In genomic region chrX:151984328-151984727, GRCh38 we compare ENCODE assay signal across 13 cellular contexts. TPM values are rescaled to one million over a fixed set of nuclear protein-coding genes. Genes with fewer than 3 reads are reported as not detected.
DNase-seq lines count a peak whose midpoint lies in the region; ATAC-seq and TF ChIP-seq lines count a peak whose summit lies in the region.
"Had no signal": no experiment of that assay in that cellular context is flagged by ENCODE, and none has a peak within 500 bp of the region (broad histone marks: within the 10 kb centered on the region; RNA-seq: fewer than 3 reads in every experiment).

No MANE protein-coding gene starts in this region.

- DNase-seq in SIG-M5 treated with dmso at 0.1 percent for 504 hours (lab: John Stamatoyannopoulos, UW; ENCODE audit: unreplicated experiment) (peak; percentile 1), SIG-M5 (lab: John Stamatoyannopoulos, UW) (no peak), RWPE1 (ENCODE audit: low spot score) (peak; percentile 61), esophagus squamous epithelium (lab: John Stamatoyannopoulos, UW) (no peak), thyroid gland (no peak), NCI-H1930 (lab: John Stamatoyannopoulos, UW) (no peak)
- DNase-seq: 8988T; cerebellar nuclear complex; nephron progenitor cell; stimulated activated CD4-positive, alpha-beta T cell treated with anti-CD3 and anti-CD28 coated beads, Interleukin-2, amount 100 ng/mL, for 24 hours; testis had no signal

- intact Hi-C loops in esophagus squamous epithelium (cut with DNase I): no loop called here
- intact Hi-C loops in thyroid gland (cut with DNase I): no loop called here

- peak overlapping the region; percentile 47 for H3K4me2 ChIP-seq in skeletal muscle satellite cell (ENCODE audit: low read length)

- no peak overlapping the region for H3K27ac ChIP-seq in RWPE1
- H3K27ac ChIP-seq in esophagus squamous epithelium: peak overlapping the region; percentile 69 to 83 (median 73)
- H3K27ac ChIP-seq in thyroid gland: no peak overlapping the region
- H3K27ac ChIP-seq: testis had no signal

- H3K4me3 ChIP-seq in esophagus squamous epithelium (no peak overlapping the region), skeletal muscle satellite cell (ENCODE audit: low read length) (no peak overlapping the region), thyroid gland (replicated peaks in 1 of 3) (no peak overlapping the region)
- H3K4me3 ChIP-seq: testis had no signal

- H3K36me3 ChIP-seq in esophagus squamous epithelium (no peaks in the 10 kb centered on the region), skeletal muscle satellite cell (ENCODE audit: insufficient read depth, low read length) (no peaks in the 10 kb centered on the region), thyroid gland (no peaks in the 10 kb centered on the region)

- peaks cover 0 to 56% (median 0%) of the 10 kb centered on the region in 3 donors for H3K4me1 ChIP-seq in esophagus squamous epithelium
- H3K4me1 ChIP-seq in skeletal muscle satellite cell (ENCODE audit: control insufficient read depth, insufficient read depth, low read length): peaks cover 57% of the 10 kb centered on the region
- H3K4me1 ChIP-seq in thyroid gland: no peaks in the 10 kb centered on the region
- H3K4me1 ChIP-seq: testis had no signal

- TF ChIP-seq POLR2A in esophagus squamous epithelium (IDR thresholded peaks at IDR 0.05): no peak
- no peak for TF ChIP-seq POLR2A in thyroid gland (IDR thresholded peaks at IDR 0.05)

- H3K27me3 ChIP-seq in esophagus squamous epithelium: no peaks in the 10 kb centered on the region
- no peaks in the 10 kb centered on the region for H3K27me3 ChIP-seq in skeletal muscle satellite cell (ENCODE audit: control insufficient read depth, insufficient read depth, low read length)
- no peaks in the 10 kb centered on the region for H3K27me3 ChIP-seq in thyroid gland
- H3K27me3 ChIP-seq: testis had no signal

- no peak for ATAC-seq in HG03457 (IDR thresholded peaks at IDR 0.05; ENCODE audit: unreplicated experiment)

- WGBS in esophagus squamous epithelium, 2 donors: 0 to 27% methylated on average over 1 to 3 of the region's 3 CpGs
- WGBS in thyroid gland, 2 donors: 29 to 57% methylated on average over 3 of the region's 3 CpGs

- peak overlapping the region; percentile 38 for H3K9ac ChIP-seq in skeletal muscle satellite cell (ENCODE audit: low read depth, low read length)

- TF ChIP-seq CTCF in RWPE1 (conservative IDR thresholded peaks at IDR 0.05; ENCODE audit: low read depth): no peak
- no peak for TF ChIP-seq CTCF in esophagus squamous epithelium (IDR thresholded peaks at IDR 0.05)
- TF ChIP-seq CTCF in thyroid gland (IDR thresholded peaks at IDR 0.05): no peak

- CTCF ChIA-PET in RWPE1 (lab: Yijun Ruan, JAX): interaction anchor here (0.6 kb wide), 1 partner anchor 154 kb away, joined by 4 read pairs; no protein-coding TSS in a partner anchor

- no peaks in the 10 kb centered on the region for H3K9me3 ChIP-seq in esophagus squamous epithelium
- H3K9me3 ChIP-seq in skeletal muscle satellite cell (replicated peaks; ENCODE audit: low read length): no peaks in the 10 kb centered on the region
- no peaks in the 10 kb centered on the region for H3K9me3 ChIP-seq in thyroid gland
- H3K9me3 ChIP-seq: testis had no signal

- POLR2A ChIA-PET in RWPE1 (lab: Yijun Ruan, JAX; ENCODE audit: low non-redundant PET): no interaction called here

RNA-seq across cellular contexts. Expression of gene GABRE, which starts 9.9 kb away (rescaled TPM):
- total RNA-seq in esophagus squamous epithelium (100 to 1,000 TPM in 2 of 4 donors, 10 to 100 TPM in 2; 38.4 to 149 (median 77.1) TPM), thyroid gland (10 to 100 TPM; 39.5 to 73.5 (median 43.1) TPM)
- total RNA-seq in skeletal muscle satellite cell (2012; rRNA removed): 10.5 and 18.8 TPM in 2 replicates

Comparison
In these comparisons a context has a peak if more than half of its experiments do, and no peak if none do; other contexts are left out.
1. DNase-seq: peak in SIG-M5 treated with dmso at 0.1 percent for 504 hours (single experiment) and RWPE1 (single experiment); none in SIG-M5 (single experiment), esophagus squamous epithelium (single experiment), thyroid gland (0 of 2) and NCI-H1930 (0 of 2).
2. H3K27ac ChIP-seq: peak in esophagus squamous epithelium (4 of 4); none in RWPE1 (single experiment) and thyroid gland (0 of 3).